Comparison of ENCODE assay signal across 27 cellular contexts in genomic region chr11:103053997-103054396, GRCh38.
"Had no signal": no experiment of that assay in that cellular context is flagged by ENCODE, and none has a peak within 500 bp of the region (broad histone marks: within the 10 kb centered on the region; RNA-seq: fewer than 3 reads in every experiment).

No MANE protein-coding gene starts in this region.

- H3K36me3 ChIP-seq: neural progenitor cell, ovary, right lobe of liver, transverse colon, upper lobe of right lung, uterus had no signal

- H3K4me1 ChIP-seq: neural progenitor cell, parathyroid adenoma, psoas muscle, right lobe of liver, sigmoid colon, suprapubic skin, testis, tibial artery, transverse colon, upper lobe of right lung, uterus had no signal

- FAIRE-seq: small intestine had no signal

- ATAC-seq: natural killer cell; psoas muscle; right cardiac atrium; stimulated activated memory B cell treated with anti-CD40 and anti-IgM and Interleukin-4, amounts not matched to agents 10 μg/mL and 1 μg/mL and 100 μg/mL, for 72 hours; stimulated activated naive CD8-positive, alpha-beta T cell treated with anti-CD3 and anti-CD28 coated beads, Interleukin-15, amount 100 ng/mL, for 72 hours; stimulated activated naive CD8-positive, alpha-beta T cell treated with anti-CD3 and anti-CD28 coated beads, Interleukin-15, Interleukin-2, amounts not matched to agents 100 U/mL and 50 U/mL, for 24 hours; upper lobe of right lung had no signal

- H3K27ac ChIP-seq: neural progenitor cell, ovary, parathyroid adenoma, psoas muscle, right lobe of liver, sigmoid colon, suprapubic skin, testis, tibial artery, transverse colon, upper lobe of right lung, uterus had no signal

- H3K9me3 ChIP-seq: ovary, psoas muscle, right lobe of liver, sigmoid colon, suprapubic skin, testis, tibial artery, transverse colon, upper lobe of right lung, uterus had no signal

- H3K27me3 ChIP-seq: neural progenitor cell, ovary, right lobe of liver, sigmoid colon, suprapubic skin, testis, tibial artery, transverse colon, upper lobe of right lung, uterus had no signal

- H3K4me3 ChIP-seq: neural progenitor cell, ovary, psoas muscle, right lobe of liver, sigmoid colon, suprapubic skin, testis, tibial artery, transverse colon, upper lobe of right lung, uterus had no signal

- DNase-seq: natural killer cell; occipital lobe; ovary; posterior cingulate gyrus; psoas muscle; right cardiac atrium; right lobe of liver; sigmoid colon; small intestine; stimulated activated CD4-positive, alpha-beta T cell treated with anti-CD3 and anti-CD28 coated beads, Interleukin-12 subunit alpha, Interleukin-12 subunit beta, amount 100 ng/mL, for 4 hours; stimulated activated CD4-positive, alpha-beta T cell treated with anti-CD3 and anti-CD28 coated beads, Interleukin-1b, Interleukin-23, amount 100 ng/mL, for 48 hours; stimulated activated CD4-positive, alpha-beta T cell treated with anti-CD3 and anti-CD28 coated beads, Interleukin-4, amount 100 ng/mL, for 1 hour; stimulated activated CD4-positive, alpha-beta T cell treated with anti-CD3 and anti-CD28 coated beads, Interleukin-4, amount 100 ng/mL, for 4 hours; stimulated activated CD8-positive, alpha-beta memory T cell treated with anti-CD3 and anti-CD28 coated beads, Interleukin-4, amount 100 ng/mL, for 48 hours; stimulated activated naive CD4-positive, alpha-beta T cell; stimulated activated naive CD8-positive, alpha-beta T cell treated with anti-CD3 and anti-CD28 coated beads, Interleukin-15, amount 100 ng/mL, for 72 hours; stimulated activated naive CD8-positive, alpha-beta T cell treated with anti-CD3 and anti-CD28 coated beads, Interleukin-15, Interleukin-2, amounts not matched to agents 100 U/mL and 50 U/mL, for 24 hours; substantia nigra; testis; tibial artery; transverse colon; upper lobe of right lung; uterus had no signal
